In the genomic region with DNA sequence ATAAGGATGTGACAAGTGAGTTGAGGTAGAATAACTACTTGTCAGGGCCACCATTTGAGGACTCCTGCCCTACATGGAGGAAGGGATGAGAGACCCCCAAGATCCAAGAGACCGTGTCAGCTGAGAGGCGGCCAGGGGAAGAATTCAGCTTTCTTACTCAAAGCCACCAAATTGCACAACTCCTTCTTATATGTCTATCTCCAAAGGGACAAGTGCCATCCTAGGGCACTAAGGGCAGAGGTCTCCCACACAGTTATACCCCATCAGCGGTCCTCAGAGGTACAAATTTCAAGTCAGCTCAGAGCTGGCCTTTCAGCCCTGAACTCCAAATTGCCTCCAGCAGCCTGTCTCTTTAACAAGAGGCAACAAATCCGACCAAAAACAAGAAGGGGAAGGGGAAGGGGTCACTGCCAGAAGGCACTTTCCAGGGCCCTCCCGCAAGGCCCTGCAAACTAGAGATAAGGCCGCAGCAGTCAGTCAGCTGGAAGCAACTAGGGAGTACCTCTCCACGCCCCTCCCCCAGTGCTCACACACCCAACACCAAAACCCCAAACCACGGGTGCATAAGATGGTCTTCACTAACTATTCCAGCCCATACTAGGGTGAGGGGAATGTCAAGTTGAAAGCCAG, we compare ENCODE assay signal across 18 cellular contexts. TPM values are rescaled to one million over a fixed set of nuclear protein-coding genes. Genes with fewer than 3 reads are reported as not detected.
DNase-seq lines count a peak whose midpoint lies in the region; ATAC-seq, FAIRE-seq and TF ChIP-seq lines count a peak whose summit lies in the region.
"Had no signal": no experiment of that assay in that cellular context is flagged by ENCODE, and none has a peak within 500 bp of the region (broad histone marks: within the 10 kb centered on the region; RNA-seq: fewer than 3 reads in every experiment).

No MANE protein-coding gene starts in this region.

- peak; percentile 93 for TF ChIP-seq EP300 in K562 (IDR thresholded peaks at IDR 0.05; ENCODE audit: low read length)

- peak in 1 of 2 experiments; percentile 21; a peak in 1 of 4 replicates for TF ChIP-seq RAD21 in K562 (CRISPR knock-in tag; conservative IDR thresholded peaks at IDR 0.05 in 1 of 2, IDR thresholded peaks at IDR 0.05 in 1 of 2)

- H3K79me2 ChIP-seq in K562 (ENCODE audit: control insufficient read depth, insufficient read depth, low read length) (peaks cover 36% of the 10 kb centered on the region), GM23338 (replicated peaks; ENCODE audit: insufficient read depth) (peaks cover 16% of the 10 kb centered on the region; the same call in 1 of the 2 replicates)

- H3K4me3 Mint-ChIP-seq in CD4-positive, alpha-beta T cell: no peak overlapping the region
- H3K4me3 Mint-ChIP-seq in nephron (peak overlapping the region; percentile 88 to 90 (median 90)), GM23338 (no peak overlapping the region)

- H4K20me1 ChIP-seq in K562 (replicated peaks; ENCODE audit: control insufficient read depth, insufficient read depth, low read length) (no peaks in the 10 kb centered on the region), GM23338 (replicated peaks; ENCODE audit: insufficient read depth) (no peaks in the 10 kb centered on the region)

- POLR2A ChIA-PET in CD4-positive, alpha-beta T cell (lab: Charles Lee): no interaction called here
- POLR2A ChIA-PET in K562 (lab: Yijun Ruan, JAX): interaction anchor here (0.6 to 1.3 kb wide), 3 partner anchors 9 to 210 kb away, joined by 3 read pairs; no protein-coding TSS in a partner anchor

- no peaks in the 10 kb centered on the region for H3K27me3 Mint-ChIP-seq in CD4-positive, alpha-beta T cell
- H3K27me3 Mint-ChIP-seq in nephron (ENCODE audit: low read depth) (no peaks in the 10 kb centered on the region), GM23338 (ENCODE audit: insufficient read depth, low read depth, poor library complexity) (peaks cover 11% of the 10 kb centered on the region)
- H3K27me3 Mint-ChIP-seq: activated naive CD4-positive, alpha-beta T cell treated with anti-CD3 and anti-CD28 coated beads, Interleukin-2, amount 10 ng/mL, durations not matched to agents 7 days and 5 days had no signal

- no peak for TF ChIP-seq POLR2A in K562 (conservative IDR thresholded peaks at IDR 0.05)

- no peak for ATAC-seq in CD4-positive, alpha-beta T cell (ENCODE audit: poor library complexity)
- ATAC-seq in K562 (peak; percentile 62), GM21390 (IDR thresholded peaks at IDR 0.05; ENCODE audit: unreplicated experiment) (no peak), GM19328 (IDR thresholded peaks at IDR 0.05; ENCODE audit: unreplicated experiment) (no peak), GM23338 (no peak), HG03039 (IDR thresholded peaks at IDR 0.05; ENCODE audit: unreplicated experiment) (no peak)
- ATAC-seq: left ventricle myocardium superior, PC-3 had no signal

- TF ChIP-seq CTCF in CD4-positive, alpha-beta T cell (IDR thresholded peaks at IDR 0.05): no peak
- no peak for TF ChIP-seq CTCF in K562 (IDR thresholded peaks at IDR 0.05 in 2 of 3, conservative IDR thresholded peaks at IDR 0.05 in 1 of 3; ENCODE audit: insufficient read depth in 2 of 3, low read depth in 1 of 3, low read length in 3 of 3)
- TF ChIP-seq CTCF in nephron (IDR thresholded peaks at IDR 0.05; ENCODE audit: unreplicated experiment in 3 of 3): no peak
- no peak for TF ChIP-seq CTCF in GM23338 (conservative IDR thresholded peaks at IDR 0.05; ENCODE audit: low read depth in 2 of 2)

- H3F3A ChIP-seq in GM23338 (replicated peaks; ENCODE audit: low read depth): peaks cover 9% of the 10 kb centered on the region; the same call in 1 of the 2 replicates

- peak overlapping the region; percentile 82 for H3K4me2 ChIP-seq in K562 (ENCODE audit: insufficient read depth, low read length)
- H3K4me2 ChIP-seq in GM23338: no peak overlapping the region

- no peaks in the 10 kb centered on the region for H3K9me3 ChIP-seq in CD4-positive, alpha-beta T cell (ENCODE audit: control insufficient read depth, low read length)
- H3K9me3 ChIP-seq in K562 (replicated peaks; ENCODE audit: control insufficient read depth, insufficient read depth, low read depth, low read length): no peaks in the 10 kb centered on the region

- H3K4me1 ChIP-seq in K562 (replicated peaks in 1 of 2; ENCODE audit: control insufficient read depth in 2 of 2, insufficient read depth in 2 of 2, low read length in 2 of 2) (peaks cover 36 to 44% of the 10 kb centered on the region in 2 experiments), GM23338 (ENCODE audit: insufficient read depth) (peaks cover 10% of the 10 kb centered on the region)

- H3K9me3 Mint-ChIP-seq in CD4-positive, alpha-beta T cell: no peaks in the 10 kb centered on the region
- no peaks in the 10 kb centered on the region for H3K9me3 Mint-ChIP-seq in nephron
- H3K9me3 Mint-ChIP-seq in GM23338: no peaks in the 10 kb centered on the region
- H3K9me3 Mint-ChIP-seq: activated naive CD4-positive, alpha-beta T cell treated with anti-CD3 and anti-CD28 coated beads, Interleukin-2, amount 10 ng/mL, durations not matched to agents 7 days and 5 days had no signal

- no peaks in the 10 kb centered on the region for H3K9me2 ChIP-seq in GM23338 (ENCODE audit: insufficient read depth)

- CTCF ChIA-PET in CD4-positive, alpha-beta T cell (lab: Charles Lee): no interaction called here
- CTCF ChIA-PET in K562 (lab: Yijun Ruan, JAX; ENCODE audit: low intra/inter-chr PET ratio): no interaction called here

- no peak for DNase-seq in CD4-positive, alpha-beta T cell
- DNase-seq in HUDEP-2 (lab: John Stamatoyannopoulos, UW; ENCODE audit: unreplicated experiment in 76 of 76): peak in 75 of 76 experiments; percentile 61 to 92 (median 84)
- DNase-seq in K562 (ENCODE audit: extremely low read depth in 1 of 4, low spot score in 3 of 4): peak; percentile 68 to 93 (median 81)
- no peak for DNase-seq in GM23338 (ENCODE audit: low spot score)
- DNase-seq: activated naive CD4-positive, alpha-beta T cell treated with anti-CD3 and anti-CD28 coated beads, Interleukin-2, amount 10 ng/mL, durations not matched to agents 7 days and 5 days; AML-193; brain microvascular endothelial cell; DMS79; left ventricle myocardium superior; NCI-H1930; NCI-H524 treated with DMSO at 0.1 percent for 48 hours; PC-3; retina; substantia nigra had no signal

- peaks cover 42% of the 10 kb centered on the region for H3K36me3 Mint-ChIP-seq in CD4-positive, alpha-beta T cell (ENCODE audit: low read depth)
- H3K36me3 Mint-ChIP-seq in nephron (ENCODE audit: low read depth) (peaks cover 25% of the 10 kb centered on the region), GM23338 (ENCODE audit: low read depth) (peaks cover 6% of the 10 kb centered on the region; the same call in 2 of the 3 replicates)

- no TSS peak for BruUV-seq in K562 (replicated peaks; lab: Mats Ljungman, UMichigan)

- H3K27me3 ChIP-seq in CD4-positive, alpha-beta T cell (ENCODE audit: control insufficient read depth, insufficient read depth, low read length): no peaks in the 10 kb centered on the region
- H3K27me3 ChIP-seq in K562 (ENCODE audit: control insufficient read depth in 2 of 2, insufficient read depth in 2 of 2, low read length in 2 of 2) (no peaks in the 10 kb centered on the region), GM23338 (ENCODE audit: insufficient read depth) (no peaks in the 10 kb centered on the region)
- H3K27me3 ChIP-seq: brain microvascular endothelial cell had no signal

- H3K4me1 Mint-ChIP-seq in CD4-positive, alpha-beta T cell (ENCODE audit: low read depth): peaks cover 39% of the 10 kb centered on the region
- H3K4me1 Mint-ChIP-seq in nephron: peaks cover 36% of the 10 kb centered on the region
- H3K4me1 Mint-ChIP-seq in GM23338: peaks cover 24% of the 10 kb centered on the region

- intact Hi-C loops in CD4-positive, alpha-beta T cell (cut with DNase I, micrococcal nuclease): loop anchor here in 1 of 2 experiments (10.0 kb wide), 1 partner anchor 1656 kb away; no protein-coding TSS in a partner anchor
- intact Hi-C loops in K562 (cut with micrococcal nuclease): no loop called here

- in situ Hi-C loops in K562 (cut with MboI): no loop called here

- 12% methylated on average over 7 of the region's 8 CpGs for WGBS in K562 (ENCODE audit: insufficient coverage, low coverage, missing lambda C conversion rate)

- H3K4me3 ChIP-seq in K562 (peak overlapping the region; percentile 12; the same call in 1 of the 2 replicates), GM23338 (no peak overlapping the region)

- FAIRE-seq in K562 (lab: Jason Lieb, UNC): peak; percentile 100

- H3K27ac ChIP-seq in CD4-positive, alpha-beta T cell (ENCODE audit: low read depth, low read length): no peak overlapping the region
- peak overlapping the region; percentile 82 for H3K27ac ChIP-seq in K562 (ENCODE audit: extremely low read depth, low read depth, low read length)
- no peak overlapping the region for H3K27ac ChIP-seq in GM23338 (ENCODE audit: low read depth)
- H3K27ac ChIP-seq: brain microvascular endothelial cell had no signal

- H3K27ac Mint-ChIP-seq in CD4-positive, alpha-beta T cell: peak overlapping the region; percentile 35
- H3K27ac Mint-ChIP-seq in nephron (no peak overlapping the region), GM23338 (no peak overlapping the region)
- H3K27ac Mint-ChIP-seq: activated naive CD4-positive, alpha-beta T cell treated with anti-CD3 and anti-CD28 coated beads, Interleukin-2, amount 10 ng/mL, durations not matched to agents 7 days and 5 days had no signal

- H3K36me3 ChIP-seq in K562 (ENCODE audit: control insufficient read depth, insufficient read depth, low read length): peaks cover 28% of the 10 kb centered on the region; the same call in 2 of the 3 replicates
- H3K36me3 ChIP-seq in GM23338 (ENCODE audit: insufficient read depth): no peaks in the 10 kb centered on the region

- no peaks in the 10 kb centered on the region for H3K9me1 ChIP-seq in K562 (ENCODE audit: control insufficient read depth, insufficient read depth, low read length)

- H2AFZ ChIP-seq in K562 (ENCODE audit: low read depth, low read length) (no peak overlapping the region), GM23338 (no peak overlapping the region)

- peak overlapping the region; percentile 66 to 82; a peak in 2 of 4 replicates for H3K9ac ChIP-seq in K562 (ENCODE audit: insufficient read depth in 1 of 2, low read depth in 2 of 2, low read length in 2 of 2)

RNA-seq across cellular contexts. Expression of gene STOML2, which starts 6.1 kb away (rescaled TPM):
- 10 to 100 TPM; 29.8 to 30.5 TPM for total RNA-seq in CD4-positive, alpha-beta T cell
- 76.3 and 158 TPM in 2 replicates for total RNA-seq in K562 (2011; cell fraction: chromatin; rRNA removed; ENCODE audit: low replicate concordance)
- 104 and 106 TPM in 2 replicates for total RNA-seq in K562 (2011; cell fraction: nucleolus; rRNA removed)
- 71.8 and 73.3 TPM in 2 replicates for total RNA-seq in K562 (2011; cell fraction: nucleoplasm; rRNA removed)
- 215 and 273 TPM in 2 replicates for total RNA-seq in K562 (2014; rRNA removed)
- 109 and 132 TPM in 2 replicates for total RNA-seq in K562 (2014; rRNA removed; fragmentation: Illumina TruSeq; extraction: Trizol)
- 131 and 132 TPM in 2 replicates for total RNA-seq in K562 (2015; rRNA removed; fragmentation: Illumina TruSeq; extraction: Trizol)
- total RNA-seq in K562 (2021): 211 and 214 TPM in 2 replicates
- 196 and 209 TPM in 2 replicates for polyA plus RNA-seq in K562 (2011; rRNA removed)
- polyA plus RNA-seq in K562 (2011; cell fraction: cytosol; rRNA removed): 233 and 355 TPM in 2 replicates
- polyA plus RNA-seq in K562 (2011; cell fraction: nucleus; rRNA removed): 280 and 299 TPM in 2 replicates
- 165 and 193 TPM in 2 replicates for polyA plus RNA-seq in K562 (2012)
- polyA plus RNA-seq in K562 (2014; fragmentation: Illumina TruSeq; extraction: Trizol): 174 and 184 TPM in 2 replicates
- 100 to 1,000 TPM; 110 to 125 TPM for polyA plus RNA-seq in K562 (2014; fragmentation: Nextera tagmentation; extraction: Ambion mirVana)
- polyA plus RNA-seq in K562 (2014; rRNA removed): 220 and 244 TPM in 2 replicates
- polyA minus RNA-seq in K562 (2011; rRNA and poly(A)+ RNA removed): 71.8 and 110 TPM in 2 replicates
- 42.0 and 53.1 TPM in 2 replicates for polyA minus RNA-seq in K562 (2011; cell fraction: cytosol; rRNA and poly(A)+ RNA removed)
- polyA minus RNA-seq in K562 (2011; cell fraction: nucleus; rRNA and poly(A)+ RNA removed): 30.8 and 50.8 TPM in 2 replicates
- 210 and 221 TPM in 2 replicates for total RNA-seq in GM23338 (2014; rRNA removed; shearing (Covaris generic))
- 109 and 114 TPM in 2 replicates for polyA plus RNA-seq in GM23338 (2016; fragmentation: Nextera tagmentation; extraction: Ambion mirVana)

RNA-seq across cellular contexts. Expression of gene ATOSB, which starts 6.6 kb away (rescaled TPM):
- total RNA-seq in CD4-positive, alpha-beta T cell: 1 to 10 TPM; 5.0 to 5.1 TPM
- total RNA-seq in K562 (2011; cell fraction: chromatin; rRNA removed; ENCODE audit: low replicate concordance): 19.3 and 29.8 TPM in 2 replicates
- 17.8 and 19.2 TPM in 2 replicates for total RNA-seq in K562 (2011; cell fraction: nucleolus; rRNA removed)
- total RNA-seq in K562 (2011; cell fraction: nucleoplasm; rRNA removed): 17.0 and 19.8 TPM in 2 replicates
- total RNA-seq in K562 (2014; rRNA removed) (4.2 and 4.7 TPM in 2 replicates), K562 (2014; rRNA removed; fragmentation: Illumina TruSeq; extraction: Trizol) (2.1 and 2.3 TPM in 2 replicates), K562 (2015; rRNA removed; fragmentation: Illumina TruSeq; extraction: Trizol) (3.6 and 4.0 TPM in 2 replicates), K562 (2021) (4.0 and 6.0 TPM in 2 replicates)
- polyA plus RNA-seq in K562 (2011; rRNA removed) (8.0 and 10.2 TPM in 2 replicates), K562 (2014; fragmentation: Illumina TruSeq; extraction: Trizol) (4.5 and 6.0 TPM in 2 replicates), K562 (2014; fragmentation: Nextera tagmentation; extraction: Ambion mirVana) (1 to 10 TPM in 1 of 2 experiments, under 1 TPM in 1; 0.45 to 1.1 TPM), K562 (2014; rRNA removed) (6.4 and 7.0 TPM in 2 replicates), GM23338 (2016; fragmentation: Nextera tagmentation; extraction: Ambion mirVana) (2.2 and 2.3 TPM in 2 replicates)
- 11.7 and 14.1 TPM in 2 replicates for polyA plus RNA-seq in K562 (2011; cell fraction: cytosol; rRNA removed)
- polyA plus RNA-seq in K562 (2011; cell fraction: nucleus; rRNA removed): 45.1 and 49.8 TPM in 2 replicates
- 5.1 and 8.0 TPM in 2 replicates for polyA plus RNA-seq in K562 (2012)
- polyA minus RNA-seq in K562 (2011; rRNA and poly(A)+ RNA removed): 4.9 and 5.3 TPM in 2 replicates
- 2.0 and 2.4 TPM in 2 replicates for polyA minus RNA-seq in K562 (2011; cell fraction: cytosol; rRNA and poly(A)+ RNA removed)
- 8.8 and 14.0 TPM in 2 replicates for polyA minus RNA-seq in K562 (2011; cell fraction: nucleus; rRNA and poly(A)+ RNA removed)
- 3.1 and 6.1 TPM in 2 replicates for total RNA-seq in GM23338 (2014; rRNA removed; shearing (Covaris generic))

RNA-seq across cellular contexts. Expression of gene PIGO, which starts 12.7 kb away (rescaled TPM):
- 10 to 100 TPM; 17.5 to 18.9 TPM for total RNA-seq in CD4-positive, alpha-beta T cell
- total RNA-seq in K562 (2011; cell fraction: chromatin; rRNA removed; ENCODE audit: low replicate concordance): 32.8 and 68.6 TPM in 2 replicates
- total RNA-seq in K562 (2011; cell fraction: nucleolus; rRNA removed): 47.4 and 50.4 TPM in 2 replicates
- 42.5 and 44.3 TPM in 2 replicates for total RNA-seq in K562 (2011; cell fraction: nucleoplasm; rRNA removed)
- total RNA-seq in K562 (2014; rRNA removed) (11.3 and 11.5 TPM in 2 replicates), K562 (2014; rRNA removed; fragmentation: Illumina TruSeq; extraction: Trizol) (5.4 and 6.7 TPM in 2 replicates), K562 (2015; rRNA removed; fragmentation: Illumina TruSeq; extraction: Trizol) (5.7 TPM in 2 replicates), K562 (2021) (13.7 and 15.8 TPM in 2 replicates)
- polyA plus RNA-seq in K562 (2011; rRNA removed) (9.7 and 15.0 TPM in 2 replicates), K562 (2014; fragmentation: Illumina TruSeq; extraction: Trizol) (10.1 and 12.2 TPM in 2 replicates), K562 (2014; fragmentation: Nextera tagmentation; extraction: Ambion mirVana) (1 to 10 TPM; 5.6 to 5.9 TPM), K562 (2014; rRNA removed) (10.2 and 11.1 TPM in 2 replicates), GM23338 (2016; fragmentation: Nextera tagmentation; extraction: Ambion mirVana) (11.2 and 13.6 TPM in 2 replicates)
- polyA plus RNA-seq in K562 (2011; cell fraction: cytosol; rRNA removed): 14.0 and 17.3 TPM in 2 replicates
- 23.1 and 29.9 TPM in 2 replicates for polyA plus RNA-seq in K562 (2011; cell fraction: nucleus; rRNA removed)
- polyA plus RNA-seq in K562 (2012): 8.0 and 12.3 TPM in 2 replicates
- polyA minus RNA-seq in K562 (2011; rRNA and poly(A)+ RNA removed): 13.1 and 13.9 TPM in 2 replicates
- polyA minus RNA-seq in K562 (2011; cell fraction: cytosol; rRNA and poly(A)+ RNA removed): 10.6 and 15.7 TPM in 2 replicates
- polyA minus RNA-seq in K562 (2011; cell fraction: nucleus; rRNA and poly(A)+ RNA removed): 11.6 and 15.0 TPM in 2 replicates
- 13.6 and 18.9 TPM in 2 replicates for total RNA-seq in GM23338 (2014; rRNA removed; shearing (Covaris generic))

RNA-seq across cellular contexts. Expression of gene FANCG, which starts 29.3 kb away (rescaled TPM):
- 10 to 100 TPM; 21.7 to 24.6 TPM for total RNA-seq in CD4-positive, alpha-beta T cell
- total RNA-seq in K562 (2011; cell fraction: chromatin; rRNA removed; ENCODE audit: low replicate concordance): 129 and 224 TPM in 2 replicates
- total RNA-seq in K562 (2011; cell fraction: nucleolus; rRNA removed): 134 and 157 TPM in 2 replicates
- 133 and 142 TPM in 2 replicates for total RNA-seq in K562 (2011; cell fraction: nucleoplasm; rRNA removed)
- total RNA-seq in K562 (2014; rRNA removed): 27.3 and 30.8 TPM in 2 replicates
- 26.4 and 28.3 TPM in 2 replicates for total RNA-seq in K562 (2014; rRNA removed; fragmentation: Illumina TruSeq; extraction: Trizol)
- total RNA-seq in K562 (2015; rRNA removed; fragmentation: Illumina TruSeq; extraction: Trizol): 30.0 and 31.0 TPM in 2 replicates
- total RNA-seq in K562 (2021): 38.4 and 41.2 TPM in 2 replicates
- polyA plus RNA-seq in K562 (2011; rRNA removed): 30.4 and 34.6 TPM in 2 replicates
- 27.2 and 33.0 TPM in 2 replicates for polyA plus RNA-seq in K562 (2011; cell fraction: cytosol; rRNA removed)
- 203 and 225 TPM in 2 replicates for polyA plus RNA-seq in K562 (2011; cell fraction: nucleus; rRNA removed)
- polyA plus RNA-seq in K562 (2012): 40.8 and 55.4 TPM in 2 replicates
- polyA plus RNA-seq in K562 (2014; fragmentation: Illumina TruSeq; extraction: Trizol): 33.3 and 34.4 TPM in 2 replicates
- 10 to 100 TPM in 1 of 2 experiments, 1 to 10 TPM in 1; 7.5 to 12.2 TPM for polyA plus RNA-seq in K562 (2014; fragmentation: Nextera tagmentation; extraction: Ambion mirVana)
- 39.0 and 43.9 TPM in 2 replicates for polyA plus RNA-seq in K562 (2014; rRNA removed)
- 17.1 and 23.9 TPM in 2 replicates for polyA minus RNA-seq in K562 (2011; rRNA and poly(A)+ RNA removed)
- 14.3 and 32.8 TPM in 2 replicates for polyA minus RNA-seq in K562 (2011; cell fraction: cytosol; rRNA and poly(A)+ RNA removed)
- polyA minus RNA-seq in K562 (2011; cell fraction: nucleus; rRNA and poly(A)+ RNA removed): 57.6 and 74.3 TPM in 2 replicates
- 47.0 and 56.2 TPM in 2 replicates for total RNA-seq in GM23338 (2014; rRNA removed; shearing (Covaris generic))
- 53.1 and 53.8 TPM in 2 replicates for polyA plus RNA-seq in GM23338 (2016; fragmentation: Nextera tagmentation; extraction: Ambion mirVana)

RNA-seq across cellular contexts. Expression of gene VCP, which starts 36.6 kb away (rescaled TPM):
- total RNA-seq in CD4-positive, alpha-beta T cell: 100 to 1,000 TPM; 218 to 245 TPM
- total RNA-seq in K562 (2011; cell fraction: chromatin; rRNA removed; ENCODE audit: low replicate concordance): 216 and 351 TPM in 2 replicates
- 188 and 217 TPM in 2 replicates for total RNA-seq in K562 (2011; cell fraction: nucleolus; rRNA removed)
- 152 and 172 TPM in 2 replicates for total RNA-seq in K562 (2011; cell fraction: nucleoplasm; rRNA removed)
- total RNA-seq in K562 (2014; rRNA removed) (192 and 235 TPM in 2 replicates), K562 (2014; rRNA removed; fragmentation: Illumina TruSeq; extraction: Trizol) (199 and 201 TPM in 2 replicates), K562 (2015; rRNA removed; fragmentation: Illumina TruSeq; extraction: Trizol) (199 TPM in 2 replicates), K562 (2021) (232 and 256 TPM in 2 replicates)
- polyA plus RNA-seq in K562 (2011; rRNA removed) (221 and 257 TPM in 2 replicates), K562 (2014; fragmentation: Illumina TruSeq; extraction: Trizol) (209 and 259 TPM in 2 replicates), K562 (2014; fragmentation: Nextera tagmentation; extraction: Ambion mirVana) (10 to 100 TPM in 1 of 2 experiments, 1 to 10 TPM in 1; 7.1 to 15.6 TPM), K562 (2014; rRNA removed) (128 and 140 TPM in 2 replicates), GM23338 (2016; fragmentation: Nextera tagmentation; extraction: Ambion mirVana) (113 and 130 TPM in 2 replicates)
- 155 and 189 TPM in 2 replicates for polyA plus RNA-seq in K562 (2011; cell fraction: cytosol; rRNA removed)
- 183 and 202 TPM in 2 replicates for polyA plus RNA-seq in K562 (2011; cell fraction: nucleus; rRNA removed)
- 167 and 233 TPM in 2 replicates for polyA plus RNA-seq in K562 (2012)
- polyA minus RNA-seq in K562 (2011; rRNA and poly(A)+ RNA removed): 359 and 459 TPM in 2 replicates
- 187 and 265 TPM in 2 replicates for polyA minus RNA-seq in K562 (2011; cell fraction: cytosol; rRNA and poly(A)+ RNA removed)
- polyA minus RNA-seq in K562 (2011; cell fraction: nucleus; rRNA and poly(A)+ RNA removed): 78.8 and 118 TPM in 2 replicates
- 361 and 408 TPM in 2 replicates for total RNA-seq in GM23338 (2014; rRNA removed; shearing (Covaris generic))

Comparison
In these comparisons a context has a peak if more than half of its experiments do, and no peak if none do; other contexts are left out.
1. DNase-seq: peak in HUDEP-2 (75 of 76) and K562 (4 of 4); none in CD4-positive, alpha-beta T cell (0 of 10) and GM23338 (single experiment).
2. H3K4me3 Mint-ChIP-seq: peak in nephron (3 of 3); none in CD4-positive, alpha-beta T cell (single experiment) and GM23338 (single experiment).